Comparison of ENCODE assay signal across 1 cellular context in the genomic region with DNA sequence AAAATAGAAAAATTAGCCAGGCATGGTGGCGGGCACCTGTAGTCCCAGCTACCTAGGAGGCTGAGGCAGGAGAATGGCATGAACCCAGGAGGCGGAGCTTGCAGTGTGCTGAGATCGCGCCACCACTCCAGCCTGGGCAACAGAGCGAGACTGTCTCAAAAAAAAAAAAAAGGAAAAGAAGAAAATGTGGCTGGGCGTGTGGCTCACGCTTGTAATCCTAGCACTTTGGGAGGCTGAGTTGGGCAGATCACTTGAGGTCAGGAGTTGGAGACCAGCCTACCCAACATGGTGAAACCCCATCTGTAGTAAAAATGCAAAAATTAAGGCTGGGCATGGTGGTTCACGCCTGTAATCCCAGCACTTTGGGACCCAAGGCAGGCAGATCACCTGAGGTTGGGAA. TPM values are rescaled to one million over a fixed set of nuclear protein-coding genes. Genes with fewer than 3 reads are reported as not detected.
"Had no signal": no experiment of that assay in that cellular context is flagged by ENCODE, and none has a peak within 500 bp of the region (broad histone marks: within the 10 kb centered on the region; RNA-seq: fewer than 3 reads in every experiment).

No MANE protein-coding gene starts in this region.

RNA-seq across cellular contexts. Expression of a gene that starts 13.5 kb away (rescaled TPM):
- total RNA-seq: body of pancreas had no signal
